7 cellular contexts compared by ENCODE assay signal in the genomic region with DNA sequence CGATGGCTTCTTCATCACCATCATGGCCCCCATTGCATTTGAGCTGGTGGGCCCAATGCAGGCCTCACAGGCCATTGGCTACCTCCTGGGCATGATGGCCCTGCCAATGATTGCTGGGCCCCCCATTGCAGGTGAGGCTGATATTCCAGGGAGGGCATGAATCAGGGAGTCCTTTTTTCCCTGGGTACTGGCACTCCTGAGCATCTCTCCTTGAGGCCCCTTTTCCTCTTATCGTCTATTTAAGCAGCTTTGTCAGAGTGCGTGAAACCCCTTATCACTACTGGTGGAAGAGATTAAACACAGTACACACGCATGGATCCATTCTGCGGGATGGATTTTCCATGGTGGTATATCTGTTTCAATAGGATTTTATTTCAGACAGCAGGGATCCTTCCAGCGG.
"Had no signal": no experiment of that assay in that cellular context is flagged by ENCODE, and none has a peak within 500 bp of the region (broad histone marks: within the 10 kb centered on the region; RNA-seq: fewer than 3 reads in every experiment).

No MANE protein-coding gene starts in this region.

- H3K4me3 Mint-ChIP-seq: HFFc6 had no signal

- H3K27ac Mint-ChIP-seq: HFFc6 had no signal

- DNase-seq: GM23248, GOT3, H7, HFFc6, IMR-90 had no signal

- FAIRE-seq: K562 had no signal

- ATAC-seq: HCT116, K562 had no signal

- H3K9me3 Mint-ChIP-seq: HFFc6 had no signal
